ENCODE assay signal across 1 cellular context in the genomic region with DNA sequence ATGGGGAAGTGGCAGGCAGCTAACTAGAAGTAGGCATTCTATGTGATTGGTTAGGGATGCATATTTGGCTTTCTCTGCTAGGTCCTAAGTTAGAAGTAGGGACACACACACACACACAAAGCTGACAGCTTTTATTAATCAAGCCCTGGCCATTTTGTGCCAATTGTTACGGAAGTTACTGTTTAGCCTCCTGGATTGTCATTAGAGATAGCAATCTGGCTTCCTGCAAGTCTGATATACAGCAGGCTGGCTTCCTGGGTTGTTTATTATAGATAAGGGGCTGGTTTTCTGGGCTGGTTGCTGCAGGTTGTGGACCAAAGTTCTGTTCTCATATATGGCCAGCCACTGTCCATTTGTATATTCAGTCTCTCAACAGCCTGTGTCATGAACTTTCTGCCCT.
TF ChIP-seq lines count a peak whose summit lies in the region.

No MANE protein-coding gene starts in this region.

TF ChIP-seq in PFSK-1, 5 proteins besides CTCF, POLR2A, EP300 and RAD21 (continued from another document):
- TF ChIP-seq, protein P1, sequence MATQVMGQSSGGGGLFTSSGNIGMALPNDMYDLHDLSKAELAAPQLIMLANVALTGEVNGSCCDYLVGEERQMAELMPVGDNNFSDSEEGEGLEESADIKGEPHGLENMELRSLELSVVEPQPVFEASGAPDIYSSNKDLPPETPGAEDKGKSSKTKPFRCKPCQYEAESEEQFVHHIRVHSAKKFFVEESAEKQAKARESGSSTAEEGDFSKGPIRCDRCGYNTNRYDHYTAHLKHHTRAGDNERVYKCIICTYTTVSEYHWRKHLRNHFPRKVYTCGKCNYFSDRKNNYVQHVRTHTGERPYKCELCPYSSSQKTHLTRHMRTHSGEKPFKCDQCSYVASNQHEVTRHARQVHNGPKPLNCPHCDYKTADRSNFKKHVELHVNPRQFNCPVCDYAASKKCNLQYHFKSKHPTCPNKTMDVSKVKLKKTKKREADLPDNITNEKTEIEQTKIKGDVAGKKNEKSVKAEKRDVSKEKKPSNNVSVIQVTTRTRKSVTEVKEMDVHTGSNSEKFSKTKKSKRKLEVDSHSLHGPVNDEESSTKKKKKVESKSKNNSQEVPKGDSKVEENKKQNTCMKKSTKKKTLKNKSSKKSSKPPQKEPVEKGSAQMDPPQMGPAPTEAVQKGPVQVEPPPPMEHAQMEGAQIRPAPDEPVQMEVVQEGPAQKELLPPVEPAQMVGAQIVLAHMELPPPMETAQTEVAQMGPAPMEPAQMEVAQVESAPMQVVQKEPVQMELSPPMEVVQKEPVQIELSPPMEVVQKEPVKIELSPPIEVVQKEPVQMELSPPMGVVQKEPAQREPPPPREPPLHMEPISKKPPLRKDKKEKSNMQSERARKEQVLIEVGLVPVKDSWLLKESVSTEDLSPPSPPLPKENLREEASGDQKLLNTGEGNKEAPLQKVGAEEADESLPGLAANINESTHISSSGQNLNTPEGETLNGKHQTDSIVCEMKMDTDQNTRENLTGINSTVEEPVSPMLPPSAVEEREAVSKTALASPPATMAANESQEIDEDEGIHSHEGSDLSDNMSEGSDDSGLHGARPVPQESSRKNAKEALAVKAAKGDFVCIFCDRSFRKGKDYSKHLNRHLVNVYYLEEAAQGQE (IDR thresholded peaks at IDR 0.05; ENCODE audit: insufficient read depth in 1 of 2, low read depth in 2 of 2, low read length in 2 of 2), result peak in 1 of 2 experiments; percentile 80; a peak in 2 of 4 replicates
